Comparison of ENCODE assay signal across 16 cellular contexts in the genomic region with DNA sequence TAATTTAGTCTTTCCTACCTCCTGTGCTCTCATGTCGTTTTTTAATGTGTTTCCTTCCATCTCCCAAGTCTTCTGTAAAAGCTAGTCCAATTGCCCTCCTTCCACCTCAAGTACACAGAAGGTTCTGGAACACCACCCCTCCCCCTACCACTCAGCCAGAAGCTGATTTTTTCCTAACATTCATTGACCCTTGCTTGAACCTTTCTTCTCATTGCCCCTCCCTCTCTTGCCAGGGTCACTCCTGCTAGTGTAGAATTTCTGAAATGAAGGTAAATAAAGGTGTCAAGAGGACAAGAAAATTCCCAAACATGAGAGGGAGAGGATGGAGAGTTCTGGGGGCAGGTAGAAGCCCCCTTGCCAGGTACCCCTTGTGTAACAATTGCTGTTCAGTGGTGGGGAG.
"Had no signal": no experiment of that assay in that cellular context is flagged by ENCODE, and none has a peak within 500 bp of the region (broad histone marks: within the 10 kb centered on the region; RNA-seq: fewer than 3 reads in every experiment).

No MANE protein-coding gene starts in this region.

- H3K4me3 ChIP-seq: dorsolateral prefrontal cortex, mucosa of descending colon, spleen, suprapubic skin, transverse colon, uterus had no signal

- H2AFZ ChIP-seq: parathyroid adenoma had no signal

- H3K27me3 ChIP-seq: dorsolateral prefrontal cortex, spleen, suprapubic skin, transverse colon, uterus had no signal

- H3K36me3 Mint-ChIP-seq: activated naive CD8-positive, alpha-beta T cell; naive thymus-derived CD4-positive, alpha-beta T cell had no signal

- H3K36me3 ChIP-seq: neutrophil, suprapubic skin, transverse colon, uterus had no signal

- H3K27ac Mint-ChIP-seq: activated naive CD8-positive, alpha-beta T cell; naive thymus-derived CD4-positive, alpha-beta T cell had no signal

- H3K4me1 ChIP-seq: uterus had no signal

- DNase-seq: activated CD4-positive, alpha-beta T cell treated with anti-CD3 and anti-CD28 coated beads, Interleukin-2, amount 50 U/mL, for 4 hours; activated T-cell treated with anti-CD3 and anti-CD28 coated beads for 4 hours; amygdala; dorsolateral prefrontal cortex; mucosa of descending colon; naive thymus-derived CD4-positive, alpha-beta T cell; spleen; stimulated activated naive CD4-positive, alpha-beta T cell treated with Interleukin-2 at 50 U/mL for 16 hours; T-helper 1 cell; transverse colon; uterus had no signal

- ATAC-seq: activated CD4-positive, CD25-positive, alpha-beta regulatory T cell treated with anti-CD3 and anti-CD28 coated beads, Interleukin-2, amount 50 U/mL, for 24 hours; mucosa of descending colon; naive thymus-derived CD4-positive, alpha-beta T cell had no signal

- H3K4me3 Mint-ChIP-seq: activated naive CD8-positive, alpha-beta T cell; naive thymus-derived CD4-positive, alpha-beta T cell had no signal

- H3K27ac ChIP-seq: dorsolateral prefrontal cortex, neutrophil, parathyroid adenoma, suprapubic skin, transverse colon, uterus had no signal

- H3K9ac ChIP-seq: parathyroid adenoma had no signal

- H3K9me3 ChIP-seq: mucosa of descending colon, neutrophil, spleen, suprapubic skin, transverse colon, uterus had no signal
